In the genomic region with DNA sequence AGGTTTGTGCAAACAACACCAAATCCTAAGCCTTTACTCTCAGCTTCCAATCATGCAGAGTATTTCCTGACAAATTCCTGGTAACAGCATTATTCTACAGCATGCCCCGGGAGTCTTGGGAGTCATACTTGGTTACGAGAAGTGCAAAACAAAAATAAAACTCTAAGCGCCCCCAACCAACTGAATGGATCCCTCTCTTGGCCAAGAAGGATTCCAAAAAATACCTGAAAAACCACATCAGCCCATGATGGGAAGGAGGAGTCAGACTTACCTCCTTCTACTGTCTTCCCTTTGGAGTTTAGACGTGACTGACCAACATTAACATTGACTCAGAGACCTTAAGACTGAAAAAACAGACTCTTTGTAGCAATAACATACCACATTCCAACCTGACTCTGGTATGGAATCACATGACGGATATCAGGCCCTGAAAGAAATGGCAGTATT, we compare ENCODE assay signal across 23 cellular contexts. TPM values are rescaled to one million over a fixed set of nuclear protein-coding genes. Genes with fewer than 3 reads are reported as not detected.
DNase-seq lines count a peak whose midpoint lies in the region; ATAC-seq and TF ChIP-seq lines count a peak whose summit lies in the region.
"Had no signal": no experiment of that assay in that cellular context is flagged by ENCODE, and none has a peak within 500 bp of the region (broad histone marks: within the 10 kb centered on the region; RNA-seq: fewer than 3 reads in every experiment).

No MANE protein-coding gene starts in this region.

- peak; percentile 67 for ATAC-seq in IMR-90 (ENCODE audit: low read depth)
- ATAC-seq: A549; esophagus mucosa; naive thymus-derived CD4-positive, alpha-beta T cell; stimulated activated naive CD8-positive, alpha-beta T cell treated with anti-CD3 and anti-CD28 coated beads, Interleukin-15, amount 100 ng/mL, for 72 hours had no signal

- BruUV-seq in IMR-90 (replicated peaks; lab: Mats Ljungman, UMichigan): no TSS peak

- TF ChIP-seq RAD21 in IMR-90 (IDR thresholded peaks at IDR 0.05; ENCODE audit: low read length): no peak

- POLR2A ChIA-PET in AG04450 (lab: Yijun Ruan, JAX): no interaction called here
- POLR2A ChIA-PET in IMR-90 (lab: Charles Lee; ENCODE audit: unreplicated experiment): interaction anchor here (0.7 kb wide), 1 partner anchor 372 kb away, joined by 3 read pairs; no protein-coding TSS in a partner anchor

- peak overlapping the region; percentile 88; the same call in 1 of the 2 replicates for H4K91ac ChIP-seq in IMR-90 (ENCODE audit: insufficient read depth, low read depth, low read length)

- 0 out of 2 replicates have a peak overlapping the region, but pooled peaks have one; percentile 54 for H3K56ac ChIP-seq in IMR-90 (ENCODE audit: extremely low read depth, insufficient read depth, low read length)

- H3K9ac ChIP-seq in IMR-90 (ENCODE audit: low read depth, low read length): no peak overlapping the region

- H3K36me3 ChIP-seq in IMR-90 (ENCODE audit: control insufficient read depth, insufficient read depth, low read length) (peaks cover 1% of the 10 kb centered on the region; the same call in 1 of the 2 replicates), mesodermal cell (ENCODE audit: control insufficient read depth, insufficient read depth, low read length) (no peaks in the 10 kb centered on the region)
- H3K36me3 ChIP-seq: upper lobe of left lung had no signal

- 0 out of 2 replicates have a peak, but pooled peaks cover 4% of the 10 kb centered on the region for H4K20me1 ChIP-seq in IMR-90 (ENCODE audit: insufficient read depth, low read length)

- H3K4me3 ChIP-seq in AG04450 (ENCODE audit: low read depth, low read length) (no peak overlapping the region), IMR-90 (ENCODE audit: insufficient read depth, low read depth, low read length) (no peak overlapping the region), mesodermal cell (ENCODE audit: extremely low read depth, insufficient read depth, low read length, poor library complexity, severe bottlenecking) (no peak overlapping the region)
- H3K4me3 ChIP-seq: A549, lung, upper lobe of left lung had no signal

- dilution Hi-C loops in IMR-90 (cut with HindIII; ENCODE audit: low sequenced_read_pairs, unreplicated experiment): no loop called here

- H3K4me1 ChIP-seq in IMR-90 (ENCODE audit: control insufficient read depth, insufficient read depth, low read length) (peaks cover 7% of the 10 kb centered on the region), mesodermal cell (ENCODE audit: control insufficient read depth, insufficient read depth, low read length, poor library complexity, severe bottlenecking) (peaks cover 30% of the 10 kb centered on the region)
- H3K4me1 ChIP-seq: A549 had no signal

- H3K4me2 ChIP-seq in IMR-90 (ENCODE audit: low read depth, low read length): peak overlapping the region; percentile 67; the same call in 1 of the 2 replicates
- H3K4me2 ChIP-seq: A549 had no signal

- H2AFZ ChIP-seq in IMR-90 (replicated peaks; ENCODE audit: low read length, poor library complexity): peak overlapping the region; percentile 5

- intact Hi-C loops in IMR-90 (cut with micrococcal nuclease): no loop called here

- CTCF ChIA-PET in AG04450 (lab: Charles Lee): no interaction called here
- CTCF ChIA-PET in IMR-90 (lab: Yijun Ruan, JAX): interaction anchor here (1.0 kb wide), 1 partner anchor 27 kb away, joined by 3 read pairs; no protein-coding TSS in a partner anchor

- no peak overlapping the region for H2AK9ac ChIP-seq in IMR-90 (replicated peaks; ENCODE audit: low read depth, low read length, poor library complexity)

- WGBS in IMR-90 (ENCODE audit: extremely low coverage in 2 of 2, insufficient read length in 1 of 2), 2 experiments: no CpG with 5 or more reads among the region's 5 CpGs
- WGBS in mesodermal cell (ENCODE audit: insufficient coverage in 2 of 2), 2 experiments: 63 to 76% methylated on average over 2 to 4 of the region's 5 CpGs

- no peak overlapping the region; the same call in 1 of the 2 replicates for H3K23ac ChIP-seq in IMR-90 (ENCODE audit: low read depth, low read length)

- TF ChIP-seq POLR2A in IMR-90 (IDR thresholded peaks at IDR 0.05; ENCODE audit: low read depth, low read length): no peak

- H4K8ac ChIP-seq in IMR-90 (ENCODE audit: low read depth in 2 of 2, low read length in 2 of 2): peak overlapping the region in 1 of 2 experiments; percentile 59; a peak in 2 of 4 replicates

- H3K9me1 ChIP-seq in IMR-90 (ENCODE audit: insufficient read depth, low read length): peaks cover 4% of the 10 kb centered on the region; the same call in 1 of the 2 replicates

- H3K9me3 ChIP-seq in AG04450 (ENCODE audit: control insufficient read depth, insufficient read depth, low read length) (peaks cover 4% of the 10 kb centered on the region; the same call in 1 of the 2 replicates), IMR-90 (ENCODE audit: control insufficient read depth, insufficient read depth, low read length) (peaks cover 10% of the 10 kb centered on the region), mesodermal cell (ENCODE audit: control insufficient read depth, low read length) (peaks cover 21% of the 10 kb centered on the region)

- peak overlapping the region; percentile 84; the same call in 1 of the 2 replicates for H2AK5ac ChIP-seq in IMR-90 (ENCODE audit: low read depth, low read length)

- peaks cover 3% of the 10 kb centered on the region for H3K27me3 ChIP-seq in AG04450 (ENCODE audit: control insufficient read depth, insufficient read depth, low read length)
- H3K27me3 ChIP-seq in IMR-90 (ENCODE audit: control insufficient read depth, insufficient read depth, low read length): no peaks in the 10 kb centered on the region
- H3K27me3 ChIP-seq: upper lobe of left lung had no signal

- H4K5ac ChIP-seq in IMR-90 (ENCODE audit: low read depth, low read length): no peak overlapping the region

- peak overlapping the region; percentile 88; the same call in 1 of the 2 replicates for H2BK20ac ChIP-seq in IMR-90 (ENCODE audit: low read depth, low read length)

- H2BK15ac ChIP-seq in IMR-90 (ENCODE audit: low read depth, low read length): peak overlapping the region; percentile 13; the same call in 1 of the 3 replicates

- 0 out of 2 replicates have a peak overlapping the region, but pooled peaks have one; percentile 19 for H3K18ac ChIP-seq in IMR-90 (ENCODE audit: low read depth, low read length)

- no peaks in the 10 kb centered on the region for H3K79me1 ChIP-seq in IMR-90 (ENCODE audit: low read depth in 1 of 2, low read length in 2 of 2)

- H3K4ac ChIP-seq in IMR-90 (ENCODE audit: low read depth, low read length): peak overlapping the region; percentile 81; the same call in 1 of the 2 replicates

- peak overlapping the region; percentile 83 for H3K14ac ChIP-seq in IMR-90 (replicated peaks; ENCODE audit: low read depth, low read length)

- no peak for DNase-seq in AG04450 (ENCODE audit: low read depth, low spot score)
- peak; percentile 66 for DNase-seq in IMR-90
- DNase-seq in dermis blood vessel endothelial cell: peak; percentile 82
- DNase-seq in GM13976 (ENCODE audit: low spot score): no peak
- no peak for DNase-seq in T-helper 1 cell
- DNase-seq in HPDE6-E6E7 (ENCODE audit: extremely low spot score): no peak
- no peak for DNase-seq in UCSD-AML1 (lab: John Stamatoyannopoulos, UW; ENCODE audit: unreplicated experiment)
- DNase-seq: caudate nucleus; CD4-positive, alpha-beta T cell; DMS153; H9; head of caudate nucleus; naive thymus-derived CD4-positive, alpha-beta T cell; NCI-H1930; NCI-H446 treated with DMSO at 0.1 percent for 48 hours; stimulated activated CD4-positive, alpha-beta T cell treated with anti-CD3 and anti-CD28 coated beads, Interleukin-4, amount 100 ng/mL, for 1 hour; stimulated activated naive CD8-positive, alpha-beta T cell treated with anti-CD3 and anti-CD28 coated beads, Interleukin-15, amount 100 ng/mL, for 72 hours; SW 1271; upper lobe of left lung had no signal

- in situ Hi-C loops in IMR-90 (cut with MboI; ENCODE audit: low sequenced_read_pairs) (no loop called here), GM13976 (cut with MboI; ENCODE audit: low sequenced_read_pairs, unreplicated experiment) (no loop called here)

- peak overlapping the region; percentile 92 for H2BK120ac ChIP-seq in IMR-90 (ENCODE audit: low read depth, low read length)

- no peak for TF ChIP-seq CTCF in AG04450 (IDR thresholded peaks at IDR 0.05; ENCODE audit: low read depth, low read length)
- no peak for TF ChIP-seq CTCF in IMR-90 (conservative IDR thresholded peaks at IDR 0.05; ENCODE audit: low read depth, low read length)
- no peak for TF ChIP-seq CTCF in GM13976 (IDR thresholded peaks at IDR 0.05; ENCODE audit: borderline replicate concordance, control extremely low read depth, extremely low read depth, insufficient read depth, missing control alignments)

- peak overlapping the region; percentile 80 for H2BK5ac ChIP-seq in IMR-90 (ENCODE audit: low read depth, low read length, poor library complexity, severe bottlenecking)

- H3K27ac ChIP-seq in AG04450 (ENCODE audit: low read depth, low read length): peak overlapping the region; percentile 21
- peak overlapping the region; percentile 90; the same call in 1 of the 2 replicates for H3K27ac ChIP-seq in IMR-90 (ENCODE audit: insufficient read depth, low read length)
- H3K27ac ChIP-seq in mesodermal cell (ENCODE audit: low read depth, low read length, severe bottlenecking): peak overlapping the region; percentile 73
- H3K27ac ChIP-seq: A549, upper lobe of left lung had no signal

RNA-seq across cellular contexts. Expression of gene PPP1R3G, which starts 30.7 kb away (rescaled TPM):
- polyA plus RNA-seq in AG04450 (2011; rRNA removed): 0.09 and 0.11 TPM in 2 replicates
- 0.13 and 0.14 TPM in 2 replicates for polyA minus RNA-seq in AG04450 (2011; rRNA and poly(A)+ RNA removed)
- total RNA-seq in IMR-90 (2012; rRNA removed): under 0.01 and 0.18 TPM in 2 replicates
- polyA plus RNA-seq in IMR-90 (2012; rRNA removed): 0.09 and 0.10 TPM in 2 replicates
- 0.06 and 0.16 TPM in 2 replicates for polyA plus RNA-seq in IMR-90 (2012; cell fraction: cytosol; rRNA removed)
- polyA plus RNA-seq in IMR-90 (2012; cell fraction: nucleus; rRNA removed; ENCODE audit: low replicate concordance): 0.09 and 0.10 TPM in 2 replicates
- total RNA-seq in dermis blood vessel endothelial cell: 0.74 and 0.85 TPM in 2 replicates
- 0.11 TPM for polyA plus RNA-seq in mesodermal cell (2013, experiment 1 of 2)
- 0.25 TPM for polyA plus RNA-seq in mesodermal cell (2013, experiment 2 of 2)
- total RNA-seq: CD4-positive, alpha-beta T cell; H9 had no signal
- polyA plus RNA-seq: naive thymus-derived CD4-positive, alpha-beta T cell had no signal

RNA-seq across cellular contexts. Expression of gene RPP40, which starts 50.6 kb away (rescaled TPM):
- polyA plus RNA-seq in AG04450 (2011; rRNA removed) (7.6 and 8.2 TPM in 2 replicates), IMR-90 (2012; rRNA removed) (6.6 and 8.1 TPM in 2 replicates)
- 2.3 and 3.8 TPM in 2 replicates for polyA minus RNA-seq in AG04450 (2011; rRNA and poly(A)+ RNA removed)
- total RNA-seq in IMR-90 (2012; rRNA removed) (19.7 and 22.2 TPM in 2 replicates), dermis blood vessel endothelial cell (13.4 and 15.0 TPM in 2 replicates)
- polyA plus RNA-seq in IMR-90 (2012; cell fraction: cytosol; rRNA removed): 3.2 and 4.2 TPM in 2 replicates
- 2.3 and 4.6 TPM in 2 replicates for polyA plus RNA-seq in IMR-90 (2012; cell fraction: nucleus; rRNA removed; ENCODE audit: low replicate concordance)
- 12.8 TPM for polyA plus RNA-seq in mesodermal cell (2013, experiment 1 of 2)
- 15.6 TPM for polyA plus RNA-seq in mesodermal cell (2013, experiment 2 of 2)

Comparison
In these comparisons a context has a peak if more than half of its experiments do, and no peak if none do; other contexts are left out.
1. DNase-seq: peak in IMR-90 (single experiment) and dermis blood vessel endothelial cell (single experiment); none in AG04450 (single experiment), GM13976 (single experiment), T-helper 1 cell (0 of 5), HPDE6-E6E7 (single experiment) and UCSD-AML1 (single experiment).
2. H3K27ac ChIP-seq: peak in every context shown above with its lines; median percentile 90 in IMR-90; 73 in mesodermal cell; 21 in AG04450.